19 cellular contexts compared by ENCODE assay signal in the genomic region with DNA sequence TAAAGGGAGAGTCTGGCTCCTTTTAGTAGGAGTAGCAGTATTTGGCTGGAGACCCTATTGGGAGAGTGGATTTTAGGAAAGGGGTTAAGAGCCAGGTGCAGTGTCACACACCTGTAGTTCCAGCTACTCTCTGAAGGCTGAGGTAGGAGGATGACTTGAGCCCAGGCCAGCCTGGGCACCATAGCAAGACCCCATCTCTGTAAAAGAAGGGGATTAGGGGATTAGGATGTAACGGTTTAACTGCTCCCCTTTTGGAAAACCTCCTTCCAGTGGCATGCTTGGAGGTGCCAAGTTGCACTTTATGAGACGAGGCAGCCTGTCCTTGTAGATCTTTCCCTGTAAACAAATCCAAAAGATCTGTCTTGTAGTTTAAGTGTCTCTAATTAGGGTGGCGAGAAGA.
DNase-seq lines count a peak whose midpoint lies in the region; ATAC-seq and TF ChIP-seq lines count a peak whose summit lies in the region.
"Had no signal": no experiment of that assay in that cellular context is flagged by ENCODE, and none has a peak within 500 bp of the region (broad histone marks: within the 10 kb centered on the region; RNA-seq: fewer than 3 reads in every experiment).

No MANE protein-coding gene starts in this region.

- TF ChIP-seq EP300 in tibial nerve (IDR thresholded peaks at IDR 0.05) = no peak

- DNase-seq in breast epithelium (ENCODE audit: low spot score in 2 of 2) = no peak
- DNase-seq in mammary epithelial cell = no peak
- no peak for DNase-seq in trophoblast cell
- no peak for DNase-seq in tibial artery
- no peak for DNase-seq in tibial nerve (ENCODE audit: low spot score in 2 of 2)
- no peak for DNase-seq in EL
- DNase-seq: activated CD4-positive, alpha-beta T cell treated with anti-CD3 and anti-CD28 coated beads, Interleukin-2, amount 50 U/mL, for 1 hour; activated naive CD4-positive, alpha-beta T cell treated with anti-CD3 and anti-CD28 coated beads for 36 hours; dermis blood vessel endothelial cell; head of caudate nucleus; immature natural killer cell; KG1; NCI-H510A; stimulated activated CD4-positive, alpha-beta T cell treated with anti-CD3 and anti-CD28 coated beads, Interleukin-12 subunit alpha, Interleukin-12 subunit beta, amount 100 ng/mL, for 4 hours; SW 1271 had no signal

- H3K27me3 ChIP-seq in breast epithelium = no peaks in the 10 kb centered on the region
- no peaks in the 10 kb centered on the region for H3K27me3 ChIP-seq in mammary epithelial cell (ENCODE audit: insufficient read depth, low read length)
- H3K27me3 ChIP-seq in trophoblast cell (ENCODE audit: insufficient read depth, low read length) = no peaks in the 10 kb centered on the region
- H3K27me3 ChIP-seq in tibial artery = no peaks in the 10 kb centered on the region
- H3K27me3 ChIP-seq in tibial nerve = no peaks in the 10 kb centered on the region

- 88% methylated on average over 3 of the region's 3 CpGs for WGBS in mammary epithelial cell (ENCODE audit: low coverage, missing lambda C conversion rate)
- WGBS in trophoblast cell (ENCODE audit: extremely low coverage, insufficient coverage, insufficient read length) = no CpG with 5 or more reads among the region's 3 CpGs
- 88 to 91% methylated on average over 3 of the region's 3 CpGs for whole genome bisulfite sequencing in tibial nerve, 2 donors

- H3K36me3 ChIP-seq in breast epithelium (no peaks in the 10 kb centered on the region), mammary epithelial cell (ENCODE audit: insufficient read depth, low read length) (no peaks in the 10 kb centered on the region), trophoblast cell (ENCODE audit: control insufficient read depth in 1 of 2, insufficient read depth in 2 of 2, low read length in 2 of 2) (no peaks in the 10 kb centered on the region), tibial artery (peaks cover 0 to 7% (median 5%) of the 10 kb centered on the region in 3 donors), tibial nerve (no peaks in the 10 kb centered on the region)

- H3K9ac ChIP-seq in mammary epithelial cell (ENCODE audit: insufficient read depth, low read length) (no peak overlapping the region), trophoblast cell (ENCODE audit: low read length) (no peak overlapping the region)

- TF ChIP-seq CTCF in breast epithelium (IDR thresholded peaks at IDR 0.05) (no peak), mammary epithelial cell (conservative IDR thresholded peaks at IDR 0.05 in 1 of 2, IDR thresholded peaks at IDR 0.05 in 1 of 2; ENCODE audit: extremely low read depth in 1 of 2, insufficient read depth in 1 of 2, low read depth in 1 of 2, low read length in 2 of 2) (no peak), tibial artery (IDR thresholded peaks at IDR 0.05) (no peak), tibial nerve (IDR thresholded peaks at IDR 0.05) (no peak)

- H3K18ac ChIP-seq in trophoblast cell (ENCODE audit: low read length) = no peak overlapping the region

- no peak for TF ChIP-seq POLR2A in breast epithelium (IDR thresholded peaks at IDR 0.05)
- TF ChIP-seq POLR2A in tibial nerve (IDR thresholded peaks at IDR 0.05) = no peak

- CTCF ChIA-PET in mammary epithelial cell (lab: Charles Lee; ENCODE audit: low non-redundant PET) = no interaction called here

- no peak overlapping the region for H3K14ac ChIP-seq in trophoblast cell (ENCODE audit: low read length)

- H2AFZ ChIP-seq in mammary epithelial cell (ENCODE audit: low read depth, low read length) (no peak overlapping the region), trophoblast cell (ENCODE audit: insufficient read depth, low read length, poor library complexity) (no peak overlapping the region)

- BruUV-seq in mammary epithelial cell (replicated peaks; lab: Mats Ljungman, UMichigan) = no TSS peak

- H3K9me3 ChIP-seq in breast epithelium (no peaks in the 10 kb centered on the region), mammary epithelial cell (replicated peaks; ENCODE audit: insufficient read depth, low read length) (no peaks in the 10 kb centered on the region), trophoblast cell (ENCODE audit: insufficient read depth, low read depth, low read length) (no peaks in the 10 kb centered on the region), tibial artery (no peaks in the 10 kb centered on the region), tibial nerve (no peaks in the 10 kb centered on the region)

- peaks cover 0 to 8% of the 10 kb centered on the region in 2 donors for H3K4me1 ChIP-seq in breast epithelium
- H3K4me1 ChIP-seq in mammary epithelial cell (ENCODE audit: insufficient read depth, low read length) = peaks cover 17% of the 10 kb centered on the region
- H3K4me1 ChIP-seq in trophoblast cell (ENCODE audit: control insufficient read depth in 1 of 2, insufficient read depth in 2 of 2, low read length in 2 of 2) = no peaks in the 10 kb centered on the region
- peaks cover 0 to 82% (median 68%) of the 10 kb centered on the region in 4 donors for H3K4me1 ChIP-seq in tibial artery
- peaks cover 0 to 84% (median 50%) of the 10 kb centered on the region in 4 donors for H3K4me1 ChIP-seq in tibial nerve

- peak overlapping the region; percentile 94 for H3K23ac ChIP-seq in trophoblast cell (ENCODE audit: low read length)

- intact Hi-C loops in breast epithelium (cut with DNase I; ENCODE audit: low total_unique reads) = no loop called here
- intact Hi-C loops in mammary epithelial cell (cut with micrococcal nuclease) = no loop called here
- intact Hi-C loops in tibial artery (cut with DNase I; ENCODE audit: low total_unique reads) = no loop called here

- no peak overlapping the region for H2BK5ac ChIP-seq in trophoblast cell (ENCODE audit: low read depth, low read length, poor library complexity)

- H4K91ac ChIP-seq in trophoblast cell (ENCODE audit: low read depth, low read length) = no peak overlapping the region

- no peaks in the 10 kb centered on the region for H3K79me1 ChIP-seq in trophoblast cell (ENCODE audit: low read length)

- H3K4ac ChIP-seq in trophoblast cell (ENCODE audit: low read depth, low read length) = no peak overlapping the region

- H3K79me2 ChIP-seq in mammary epithelial cell (ENCODE audit: insufficient read depth, low read length) = peaks cover 47% of the 10 kb centered on the region
- no peaks in the 10 kb centered on the region for H3K79me2 ChIP-seq in trophoblast cell (ENCODE audit: control insufficient read depth, insufficient read depth, low read length, poor library complexity)

- no peak overlapping the region for H4K8ac ChIP-seq in trophoblast cell (ENCODE audit: low read depth, low read length)

- dilution Hi-C loops in mammary epithelial cell (cut with HindIII; ENCODE audit: low sequenced_read_pairs) = no loop called here

- in situ Hi-C loops in mammary epithelial cell (cut with MboI; ENCODE audit: low sequenced_read_pairs in 2 of 2) = no loop called here

- H2AK5ac ChIP-seq in trophoblast cell (ENCODE audit: low read length) = no peak overlapping the region

- no peak overlapping the region for H2BK12ac ChIP-seq in trophoblast cell (ENCODE audit: low read length)

- H2BK120ac ChIP-seq in trophoblast cell (ENCODE audit: insufficient read depth, low read length, poor library complexity) = no peak overlapping the region

- H3K27ac ChIP-seq in breast epithelium = peak overlapping the region; percentile 77 to 84
- H3K27ac ChIP-seq in mammary epithelial cell (ENCODE audit: insufficient read depth, low read depth, low read length) = no peak overlapping the region
- peak overlapping the region; percentile 49 for H3K27ac ChIP-seq in cingulate gyrus (ENCODE audit: low read depth, low read length)
- no peak overlapping the region for H3K27ac ChIP-seq in trophoblast cell (ENCODE audit: low read depth, low read length)
- H3K27ac ChIP-seq in tibial artery = peak overlapping the region; percentile 61 to 67
- peak overlapping the region in 2 of 4 donors; percentile 75 to 83 for H3K27ac ChIP-seq in tibial nerve
- H3K27ac ChIP-seq: 22Rv1 had no signal

- no peaks in the 10 kb centered on the region for H4K20me1 ChIP-seq in mammary epithelial cell (ENCODE audit: insufficient read depth, low read length)

- H3K4me2 ChIP-seq in mammary epithelial cell (ENCODE audit: insufficient read depth, low read depth, low read length) (no peak overlapping the region), trophoblast cell (ENCODE audit: low read length) (no peak overlapping the region)

- H3K4me3 ChIP-seq in breast epithelium = no peak overlapping the region
- H3K4me3 ChIP-seq in mammary epithelial cell (replicated peaks in 1 of 3; ENCODE audit: insufficient read depth in 1 of 3, low read depth in 2 of 3, low read length in 3 of 3) = no peak overlapping the region
- H3K4me3 ChIP-seq in trophoblast cell (ENCODE audit: low read depth, low read length) = no peak overlapping the region
- no peak overlapping the region for H3K4me3 ChIP-seq in tibial artery
- H3K4me3 ChIP-seq in tibial nerve = no peak overlapping the region
- H3K4me3 ChIP-seq: GM12878 had no signal

- no peak for ATAC-seq in esophagus mucosa
- ATAC-seq: GM12878 had no signal

- H4K12ac ChIP-seq in trophoblast cell (ENCODE audit: low read depth, low read length) = no peak overlapping the region

Comparison
In these comparisons a context has a peak if more than half of its experiments do, and no peak if none do; other contexts are left out.
1. H3K27ac ChIP-seq: peak in breast epithelium (2 of 2), cingulate gyrus (single experiment) and tibial artery (2 of 2); none in mammary epithelial cell (single experiment) and trophoblast cell (single experiment).